ENCODE assay signal across 20 cellular contexts in the genomic region with DNA sequence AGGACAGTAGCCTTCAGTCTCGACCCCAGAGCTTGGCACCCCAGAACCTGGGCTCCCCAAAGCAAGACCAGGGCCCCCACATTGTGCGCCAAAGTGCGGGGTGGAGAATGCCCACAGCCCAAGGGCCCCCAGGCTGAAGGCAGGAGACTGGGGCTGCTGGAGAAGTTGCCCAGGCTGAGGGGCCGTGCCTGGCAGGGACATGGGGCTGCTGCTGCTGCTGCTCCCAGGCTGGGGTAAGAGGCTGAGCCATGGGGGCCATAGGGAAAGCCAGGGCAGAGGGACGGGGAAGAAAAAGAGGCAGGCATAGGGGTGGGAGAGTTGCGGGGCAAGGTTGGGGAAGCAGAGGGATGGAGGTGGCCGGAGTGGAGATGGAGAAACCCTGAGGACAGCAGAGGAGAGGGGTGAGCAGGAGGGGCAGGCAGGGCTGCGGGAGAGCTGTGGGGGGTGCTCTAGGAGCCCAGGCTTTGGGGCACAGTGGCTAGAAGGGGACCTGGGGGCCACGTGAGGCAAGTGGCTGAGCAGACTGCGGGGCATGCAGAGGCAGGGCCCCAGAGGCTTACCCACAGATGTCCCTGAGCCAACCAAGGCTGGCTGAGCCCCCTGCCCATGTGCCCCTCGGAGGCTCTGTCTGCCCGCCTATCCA. TPM values are rescaled to one million over a fixed set of nuclear protein-coding genes. Genes with fewer than 3 reads are reported as not detected.
DNase-seq lines count a peak whose midpoint lies in the region; ATAC-seq lines count a peak whose summit lies in the region.
"Had no signal": no experiment of that assay in that cellular context is flagged by ENCODE, and none has a peak within 500 bp of the region (broad histone marks: within the 10 kb centered on the region; RNA-seq: fewer than 3 reads in every experiment).

No MANE protein-coding gene starts in this region.

- H3K23ac ChIP-seq in neuronal stem cell (ENCODE audit: low read depth, low read length, poor library complexity), result peak overlapping the region; percentile 37

- no peaks in the 10 kb centered on the region for H3K9me3 ChIP-seq in BLaER1 treated with 17β-estradiol and CSF1 and Interleukin-3, amounts not matched to agents 10 nM and 100 nM (replicated peaks in 1 of 11)
- H3K9me3 ChIP-seq in NT2/D1 (ENCODE audit: insufficient read depth, low read length) (no peaks in the 10 kb centered on the region), iPS-18a (ENCODE audit: control insufficient read depth, low read depth, low read length) (no peaks in the 10 kb centered on the region), neuronal stem cell (replicated peaks in 1 of 2; ENCODE audit: control insufficient read depth in 2 of 2, insufficient read depth in 1 of 2, low read depth in 1 of 2, low read length in 2 of 2) (peaks cover 0 to 3% of the 10 kb centered on the region in 2 donors)
- H3K9me3 ChIP-seq: heart left ventricle, prostate gland, spleen had no signal

- peak overlapping the region; percentile 98 for H2AK5ac ChIP-seq in neuronal stem cell (ENCODE audit: low read depth, low read length)

- H2BK12ac ChIP-seq in neuronal stem cell (ENCODE audit: low read length), result peak overlapping the region; percentile 67

- no peak overlapping the region for H2AFZ ChIP-seq in neuronal stem cell (ENCODE audit: low read length)

- H3K27me3 ChIP-seq in BLaER1 treated with 17β-estradiol and CSF1 and Interleukin-3, amounts not matched to agents 10 nM and 100 nM, result no peaks in the 10 kb centered on the region
- no peaks in the 10 kb centered on the region for H3K27me3 ChIP-seq in NT2/D1 (ENCODE audit: insufficient read depth, insufficient read length)
- no peaks in the 10 kb centered on the region for H3K27me3 ChIP-seq in iPS-18a (ENCODE audit: control insufficient read depth, insufficient read depth, low read length)
- peaks cover 0 to 5% (median 0%) of the 10 kb centered on the region in 3 experiments for H3K27me3 ChIP-seq in neuronal stem cell (ENCODE audit: control insufficient read depth in 3 of 3, insufficient read depth in 3 of 3, low read depth in 1 of 3, low read length in 3 of 3)
- H3K27me3 ChIP-seq: heart left ventricle, spleen had no signal

- H3K79me1 ChIP-seq in neuronal stem cell (ENCODE audit: low read depth, low read length), result no peaks in the 10 kb centered on the region

- H4K91ac ChIP-seq in neuronal stem cell (ENCODE audit: low read depth, low read length, poor library complexity), result peak overlapping the region; percentile 68

- peak overlapping the region; percentile 52 for H4K8ac ChIP-seq in neuronal stem cell (ENCODE audit: low read depth, low read length)

- peak overlapping the region; percentile 95 for H3K18ac ChIP-seq in neuronal stem cell (ENCODE audit: low read length)

- peak overlapping the region; percentile 11 to 99 (median 95); a peak in 20 of 22 replicates for H3K27ac ChIP-seq in BLaER1 treated with 17β-estradiol and CSF1 and Interleukin-3, amounts not matched to agents 10 nM and 100 nM
- H3K27ac ChIP-seq in iPS-18a (ENCODE audit: low read length), result no peak overlapping the region
- H3K27ac ChIP-seq in neuronal stem cell (replicated peaks; ENCODE audit: low read length), result no peak overlapping the region
- H3K27ac ChIP-seq: heart left ventricle, prostate gland, spleen had no signal

- DNase-seq in NT2/D1 (ENCODE audit: low read depth, low spot score), result no peak
- no peak for DNase-seq in neuronal stem cell (ENCODE audit: low spot score)
- DNase-seq in SHP77 (lab: John Stamatoyannopoulos, UW), result no peak
- DNase-seq: activated CD4-positive, CD25-positive, alpha-beta regulatory T cell treated with anti-CD3 and anti-CD28 coated beads, Interleukin-2, amount 50 U/mL, for 72 hours; activated naive CD4-positive, alpha-beta T cell treated with Interleukin-2 at 50 U/mL for 16 hours; CD8-positive, alpha-beta T cell; DMS53; KG1; mammary epithelial cell; MV-4-11; naive thymus-derived CD8-positive, alpha-beta T cell; NCI-H1930; spleen had no signal

- H4K20me1 ChIP-seq in BLaER1 treated with 17β-estradiol and CSF1 and Interleukin-3, amounts not matched to agents 10 nM and 100 nM, result no peaks in the 10 kb centered on the region

- ATAC-seq in GM18873 (IDR thresholded peaks at IDR 0.05; ENCODE audit: low FRiP score, unreplicated experiment), result no peak
- no peak for ATAC-seq in HG02798 (IDR thresholded peaks at IDR 0.05; ENCODE audit: poor library complexity, unreplicated experiment)
- ATAC-seq: CD8-positive, alpha-beta T cell; HCT116; heart left ventricle; naive thymus-derived CD8-positive, alpha-beta T cell had no signal

- H2BK5ac ChIP-seq in neuronal stem cell (ENCODE audit: low read length), result peak overlapping the region; percentile 78

- H3K4me3 ChIP-seq in BLaER1 treated with 17β-estradiol and CSF1 and Interleukin-3, amounts not matched to agents 10 nM and 100 nM, result no peak overlapping the region
- H3K4me3 ChIP-seq in NT2/D1 (ENCODE audit: insufficient read length, low read depth) (no peak overlapping the region), iPS-18a (ENCODE audit: low read length) (peak overlapping the region; percentile 23), neuronal stem cell (ENCODE audit: low read length in 2 of 2) (peak overlapping the region; percentile 35 to 48)
- H3K4me3 ChIP-seq: heart left ventricle, prostate gland, spleen had no signal

- peak overlapping the region; percentile 14 for H3K4ac ChIP-seq in neuronal stem cell (ENCODE audit: low read length)

- peak overlapping the region; percentile 74 for H2BK120ac ChIP-seq in neuronal stem cell (ENCODE audit: low read depth, low read length)

- H3K4me1 ChIP-seq in BLaER1 treated with 17β-estradiol and CSF1 and Interleukin-3, amounts not matched to agents 10 nM and 100 nM, result peaks cover 66 to 93% (median 87%) of the 10 kb centered on the region in 10 experiments
- H3K4me1 ChIP-seq in NT2/D1 (ENCODE audit: insufficient read depth, insufficient read length) (peaks cover 30% of the 10 kb centered on the region), iPS-18a (ENCODE audit: control insufficient read depth, low read depth, low read length) (peaks cover 24% of the 10 kb centered on the region), neuronal stem cell (ENCODE audit: control insufficient read depth in 2 of 2, insufficient read depth in 1 of 2, low read depth in 1 of 2, low read length in 2 of 2) (peaks cover 36 to 48% of the 10 kb centered on the region in 2 donors)
- H3K4me1 ChIP-seq: prostate gland had no signal

- no CpG with 5 or more reads among the region's 12 CpGs for WGBS in neuronal stem cell (ENCODE audit: extremely low coverage in 2 of 2, insufficient read length in 2 of 2, insufficient replicate concordance in 1 of 2), 2 donors

- peak overlapping the region; percentile 18 to 94 (median 62); a peak in 19 of 22 replicates for H3K4me2 ChIP-seq in BLaER1 treated with 17β-estradiol and CSF1 and Interleukin-3, amounts not matched to agents 10 nM and 100 nM
- H3K4me2 ChIP-seq in neuronal stem cell (ENCODE audit: insufficient read depth, low read length, poor library complexity, severe bottlenecking), result peak overlapping the region; percentile 37

- H3K9ac ChIP-seq in BLaER1 treated with 17β-estradiol and CSF1 and Interleukin-3, amounts not matched to agents 10 nM and 100 nM, result peak overlapping the region; percentile 30 to 85 (median 49); a peak in 18 of 22 replicates
- peak overlapping the region; percentile 46 for H3K9ac ChIP-seq in NT2/D1 (ENCODE audit: insufficient read length, low read depth)
- H3K9ac ChIP-seq in iPS-18a (ENCODE audit: low read length), result no peak overlapping the region
- no peak overlapping the region for H3K9ac ChIP-seq in neuronal stem cell (ENCODE audit: low read depth, low read length, poor library complexity)

- H3K36me3 ChIP-seq in BLaER1 treated with 17β-estradiol and CSF1 and Interleukin-3, amounts not matched to agents 10 nM and 100 nM, result no peaks in the 10 kb centered on the region
- no peaks in the 10 kb centered on the region for H3K36me3 ChIP-seq in NT2/D1 (ENCODE audit: insufficient read depth, insufficient read length, low read length)
- H3K36me3 ChIP-seq in iPS-18a (ENCODE audit: control insufficient read depth, low read depth, low read length), result no peaks in the 10 kb centered on the region
- peaks cover 0 to 28% of the 10 kb centered on the region in 2 donors for H3K36me3 ChIP-seq in neuronal stem cell (replicated peaks in 1 of 2; ENCODE audit: control insufficient read depth in 2 of 2, insufficient read depth in 2 of 2, low read length in 2 of 2)
- H3K36me3 ChIP-seq: heart left ventricle, prostate gland, spleen had no signal

- peak overlapping the region; percentile 59 for H3K14ac ChIP-seq in neuronal stem cell (ENCODE audit: low read length)

- H2BK15ac ChIP-seq in neuronal stem cell (ENCODE audit: low read length), result peak overlapping the region; percentile 91

RNA-seq across cellular contexts. Expression of gene SLC27A3, which starts 18.9 kb away (rescaled TPM):
- 7.5 TPM for polyA plus RNA-seq in neuronal stem cell (2013, experiment 1 of 2)
- polyA plus RNA-seq in neuronal stem cell (2013, experiment 2 of 2), result 7.2 TPM

Comparison
In these comparisons a context has a peak if more than half of its experiments do, and no peak if none do; other contexts are left out.
1. H3K27ac ChIP-seq: peak in BLaER1 treated with 17β-estradiol and CSF1 and Interleukin-3, amounts not matched to agents 10 nM and 100 nM (11 of 11); none in iPS-18a (single experiment) and neuronal stem cell (single experiment).
2. H3K4me3 ChIP-seq: peak in iPS-18a (single experiment) and neuronal stem cell (2 of 2); none in BLaER1 treated with 17β-estradiol and CSF1 and Interleukin-3, amounts not matched to agents 10 nM and 100 nM (0 of 10) and NT2/D1 (single experiment).
3. H3K9ac ChIP-seq: peak in BLaER1 treated with 17β-estradiol and CSF1 and Interleukin-3, amounts not matched to agents 10 nM and 100 nM (11 of 11) and NT2/D1 (single experiment); none in iPS-18a (single experiment) and neuronal stem cell (single experiment).